In the genomic region with DNA sequence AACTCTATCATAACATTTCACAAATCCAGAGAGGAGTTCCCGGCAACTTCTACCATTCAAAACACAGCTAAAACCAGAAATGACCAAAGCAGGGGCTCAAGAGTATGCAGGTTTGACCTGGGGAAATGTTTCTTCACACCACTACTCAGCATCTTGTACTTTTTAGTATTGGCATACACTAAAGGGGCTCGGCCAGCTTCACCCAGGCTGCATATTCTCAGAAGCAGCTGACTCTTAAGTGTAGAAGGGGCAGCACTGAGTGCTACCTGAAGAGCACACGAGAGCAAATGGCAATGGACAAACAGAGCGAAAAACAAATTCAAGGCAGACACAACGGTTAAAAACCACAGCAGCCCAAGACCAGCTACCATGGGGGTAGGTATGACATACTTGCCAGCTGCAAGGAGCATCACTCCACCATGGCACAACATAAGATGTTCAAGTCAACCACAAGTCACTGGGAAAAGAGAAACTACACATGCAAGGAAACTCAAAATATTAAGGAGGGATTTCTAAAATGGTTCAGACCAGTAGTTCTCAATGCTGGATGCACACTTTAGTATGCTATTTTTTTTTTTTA, we compare ENCODE assay signal across 16 cellular contexts.
"Had no signal": no experiment of that assay in that cellular context is flagged by ENCODE, and none has a peak within 500 bp of the region (broad histone marks: within the 10 kb centered on the region; RNA-seq: fewer than 3 reads in every experiment).

No MANE protein-coding gene starts in this region.

- DNase-seq: activated CD4-positive, alpha-beta memory T cell treated with anti-CD3 and anti-CD28 coated beads, Interleukin-2, amount 10 ng/mL, durations not matched to agents 7 days and 5 days; activated CD4-positive, CD25-positive, alpha-beta regulatory T cell treated with anti-CD3 and anti-CD28 coated beads, Interleukin-2, amount 50 U/mL, for 72 hours; activated T-cell treated with anti-CD3 and anti-CD28 coated beads, Interleukin-2, amount 50 U/mL, for 24 hours; endodermal cell; head of caudate nucleus; left cardiac atrium; naive B cell; nucleus accumbens; posterior cingulate gyrus; retina; stimulated activated CD4-positive, alpha-beta T cell treated with anti-CD3 and anti-CD28 coated beads, Interleukin-2, amount 100 ng/mL, for 48 hours; stimulated activated naive B cell treated with anti-CD40 and anti-IgM and Interleukin-4, amounts not matched to agents 10 μg/mL and 1 μg/mL and 100 μg/mL, for 72 hours; substantia nigra; T-helper 9 cell had no signal

- H3K27ac Mint-ChIP-seq: activated CD4-positive, alpha-beta memory T cell treated with anti-CD3 and anti-CD28 coated beads, Interleukin-2, amount 10 ng/mL, durations not matched to agents 7 days and 5 days; endodermal cell; stimulated activated naive B cell treated with anti-CD40 and anti-IgM and Interleukin-4, amounts not matched to agents 10 μg/mL and 1 μg/mL and 100 μg/mL, for 72 hours had no signal

- H3K4me3 Mint-ChIP-seq: activated CD4-positive, alpha-beta memory T cell treated with anti-CD3 and anti-CD28 coated beads, Interleukin-2, amount 10 ng/mL, durations not matched to agents 7 days and 5 days; activated T-cell treated with anti-CD3 and anti-CD28 coated beads, Interleukin-2, amount 50 U/mL, for 24 hours; endodermal cell; stimulated activated naive B cell treated with anti-CD40 and anti-IgM and Interleukin-4, amounts not matched to agents 10 μg/mL and 1 μg/mL and 100 μg/mL, for 72 hours; type B pancreatic cell had no signal

- H3K27me3 Mint-ChIP-seq: activated CD4-positive, alpha-beta memory T cell treated with anti-CD3 and anti-CD28 coated beads, Interleukin-2, amount 10 ng/mL, durations not matched to agents 7 days and 5 days; activated T-cell treated with anti-CD3 and anti-CD28 coated beads, Interleukin-2, amount 50 U/mL, for 24 hours; naive B cell; stimulated activated naive B cell treated with anti-CD40 and anti-IgM and Interleukin-4, amounts not matched to agents 10 μg/mL and 1 μg/mL and 100 μg/mL, for 72 hours; type B pancreatic cell had no signal

- H3K9me3 Mint-ChIP-seq: type B pancreatic cell had no signal

- ATAC-seq: activated naive CD4-positive, alpha-beta T cell treated with anti-CD3 and anti-CD28 coated beads, Interleukin-2, amount 50 U/mL, for 72 hours; left cardiac atrium; stimulated activated naive B cell treated with anti-CD40 and anti-IgM and Interleukin-4, amounts not matched to agents 10 μg/mL and 1 μg/mL and 100 μg/mL, for 72 hours had no signal
